In genomic region chr19:43624933-43625332, GRCh38 we compare ENCODE assay signal across 1 cellular context.
TF ChIP-seq lines count a peak whose summit lies in the region.

No MANE protein-coding gene starts in this region.

TF ChIP-seq in K562, 482 proteins besides CTCF, POLR2A, EP300 and RAD21 (continued from another document and continues in another):
- no peak for TF ChIP-seq NR2F6 (CRISPR knock-in tag; IDR thresholded peaks at IDR 0.05)
- TF ChIP-seq RB1 (IDR thresholded peaks at IDR 0.05; ENCODE audit: low read depth) = peak; percentile 41; the same call in 1 of the 2 replicates
- TF ChIP-seq ADNP (tag; IDR thresholded peaks at IDR 0.05) = peak; percentile 33; the same call in 1 of the 2 replicates
- TF ChIP-seq ZKSCAN1 (IDR thresholded peaks at IDR 0.05; ENCODE audit: low read depth, low read length) = 0 out of 2 replicates have a peak, but pooled peaks have one; percentile 17
- TF ChIP-seq SMAD4 (CRISPR knock-in tag; conservative IDR thresholded peaks at IDR 0.05) = no peak
- no peak for TF ChIP-seq ZNF282 (CRISPR knock-in tag; IDR thresholded peaks at IDR 0.05)
- TF ChIP-seq ZBED1 (IDR thresholded peaks at IDR 0.05) = no peak
- no peak for TF ChIP-seq MIER1 (IDR thresholded peaks at IDR 0.05; ENCODE audit: low read depth)
- TF ChIP-seq ZBTB7A (IDR thresholded peaks at IDR 0.05; ENCODE audit: borderline replicate concordance, control insufficient read depth, low read depth, low read length) = peak; percentile 18; the same call in 1 of the 2 replicates
- TF ChIP-seq CHD2 (IDR thresholded peaks at IDR 0.05; ENCODE audit: low read depth, low read length) = no peak
- TF ChIP-seq SMARCA4 (IDR thresholded peaks at IDR 0.05) = no peak
- no peak for TF ChIP-seq CHCHD3 (CRISPR knock-in tag; IDR thresholded peaks at IDR 0.05)
- no peak for TF ChIP-seq ELF2 (CRISPR knock-in tag; IDR thresholded peaks at IDR 0.05)
- no peak for TF ChIP-seq ZBTB26 (CRISPR knock-in tag; IDR thresholded peaks at IDR 0.05)
- no peak for TF ChIP-seq RBM14 (IDR thresholded peaks at IDR 0.05; ENCODE audit: borderline replicate concordance, insufficient read depth, low read depth, low read length)
- TF ChIP-seq MYNN (IDR thresholded peaks at IDR 0.05) = 0 out of 2 replicates have a peak, but pooled peaks have one; percentile 42
- no peak for TF ChIP-seq MYNN (CRISPR knock-in tag; IDR thresholded peaks at IDR 0.05)
- no peak for TF ChIP-seq PPARD (CRISPR knock-in tag; IDR thresholded peaks at IDR 0.05)
- no peak for TF ChIP-seq ZNF146 (CRISPR knock-in tag; IDR thresholded peaks at IDR 0.05; ENCODE audit: unreplicated experiment)
- no peak for TF ChIP-seq ZBTB5 (IDR thresholded peaks at IDR 0.05)
- no peak for TF ChIP-seq HSF4 (CRISPR knock-in tag; IDR thresholded peaks at IDR 0.05; ENCODE audit: borderline replicate concordance)
- TF ChIP-seq THRB (CRISPR knock-in tag; conservative IDR thresholded peaks at IDR 0.05) = no peak
- TF ChIP-seq MBD2 (IDR thresholded peaks at IDR 0.05; ENCODE audit: borderline replicate concordance, low read depth) = no peak
- peak; percentile 69 for TF ChIP-seq EGR1 (conservative IDR thresholded peaks at IDR 0.05)
- TF ChIP-seq FOXA1 (IDR thresholded peaks at IDR 0.05; ENCODE audit: borderline replicate concordance) = no peak
- no peak for TF ChIP-seq ZBTB1 (CRISPR knock-in tag; IDR thresholded peaks at IDR 0.05; ENCODE audit: borderline replicate concordance, low read depth)
- 0 out of 4 replicates have a peak, but pooled peaks have one; percentile 39 to 54 for TF ChIP-seq TEAD1 (CRISPR knock-in tag; IDR thresholded peaks at IDR 0.05)
- no peak for TF ChIP-seq CEBPZ (IDR thresholded peaks at IDR 0.05; ENCODE audit: borderline replicate concordance, low read depth, low read length)
- TF ChIP-seq HOMEZ (CRISPR knock-in tag; IDR thresholded peaks at IDR 0.05) = no peak
- TF ChIP-seq CREB1 (IDR thresholded peaks at IDR 0.05) = no peak; the same call in 1 of the 2 replicates
- TF ChIP-seq CREB1 (CRISPR knock-in tag; IDR thresholded peaks at IDR 0.05) = no peak
- TF ChIP-seq RBM15 (IDR thresholded peaks at IDR 0.05; ENCODE audit: insufficient read depth, low read length) = no peak
- no peak for TF ChIP-seq RREB1 (CRISPR knock-in tag; IDR thresholded peaks at IDR 0.05)
- no peak for TF ChIP-seq HMG20A (CRISPR knock-in tag; conservative IDR thresholded peaks at IDR 0.05)
- TF ChIP-seq ZNF318 (IDR thresholded peaks at IDR 0.05; ENCODE audit: borderline replicate concordance in 1 of 2, low read depth in 1 of 2) = no peak
- no peak for TF ChIP-seq EZH2 (IDR thresholded peaks at IDR 0.05; ENCODE audit: borderline replicate concordance, low read depth, low read length)
